Comparison of ENCODE assay signal across 8 cellular contexts in the genomic region with DNA sequence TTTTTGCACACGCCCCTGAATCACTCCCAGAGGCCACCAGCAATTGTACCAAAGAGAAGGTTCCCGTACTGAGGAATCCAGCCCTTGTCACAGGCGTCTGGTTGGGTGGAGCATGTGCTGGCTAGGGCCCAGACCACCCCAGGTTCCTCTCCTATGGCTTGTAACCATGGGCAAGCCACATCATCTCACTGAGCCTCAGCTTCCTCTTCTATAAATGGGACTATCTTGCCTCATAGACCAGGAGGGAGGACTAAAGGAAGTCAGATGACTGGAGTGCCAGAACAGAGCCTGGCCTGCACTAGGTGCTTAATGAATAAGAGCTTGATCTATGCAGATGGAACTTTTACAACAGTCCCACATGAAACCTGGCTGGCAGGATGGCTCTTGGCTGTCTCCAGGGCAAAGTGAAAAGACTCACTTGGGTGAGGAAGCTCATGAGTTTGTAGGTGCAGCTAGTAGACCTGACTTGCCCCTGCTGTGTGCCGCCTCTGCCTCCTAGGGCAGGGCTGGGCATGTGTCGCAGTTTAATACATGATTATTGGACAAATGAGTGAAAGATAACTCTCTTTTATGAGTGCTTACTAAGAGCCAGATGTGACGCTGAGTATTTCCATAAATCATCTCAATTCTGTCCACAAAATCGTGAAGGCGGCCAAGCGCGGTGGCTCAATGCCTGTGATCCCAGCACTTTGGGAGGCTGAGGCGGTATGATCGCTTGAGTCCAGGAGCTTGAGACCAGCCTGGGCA. TPM values are rescaled to one million over a fixed set of nuclear protein-coding genes. Genes with fewer than 3 reads are reported as not detected.
DNase-seq lines count a peak whose midpoint lies in the region; ATAC-seq, FAIRE-seq and TF ChIP-seq lines count a peak whose summit lies in the region.

No MANE protein-coding gene starts in this region.

- H3K4me1 ChIP-seq in gastroesophageal sphincter, result peaks cover 0 to 57% (median 29%) of the 10 kb centered on the region in 3 donors

- H3K9me3 ChIP-seq in gastroesophageal sphincter, result no peaks in the 10 kb centered on the region

- H3K4me1 Mint-ChIP-seq in activated CD8-positive, alpha-beta memory T cell treated with anti-CD3 and anti-CD28 coated beads, Interleukin-2, amount 10 ng/mL, durations not matched to agents 7 days and 5 days, result peaks cover 24% of the 10 kb centered on the region

- H3K9me3 Mint-ChIP-seq in activated CD8-positive, alpha-beta memory T cell treated with anti-CD3 and anti-CD28 coated beads, Interleukin-2, amount 10 ng/mL, durations not matched to agents 7 days and 5 days (ENCODE audit: low read depth), result no peaks in the 10 kb centered on the region

- CTCF ChIA-PET in RWPE1 (lab: Yijun Ruan, JAX), result interaction anchor here (0.5 to 1.1 kb wide), 4 partner anchors 17 to 1152 kb away, joined by 3 to 6 read pairs (median 4); no protein-coding TSS in a partner anchor
- CTCF ChIA-PET in activated CD8-positive, alpha-beta memory T cell treated with anti-CD3 and anti-CD28 coated beads, Interleukin-2, amount 10 ng/mL, durations not matched to agents 7 days and 5 days (lab: Charles Lee), result interaction anchor here (1.4 kb wide), 1 partner anchor 39 kb away, joined by 3 read pairs; no protein-coding TSS in a partner anchor

- H3K4me3 Mint-ChIP-seq in activated CD8-positive, alpha-beta memory T cell treated with anti-CD3 and anti-CD28 coated beads, Interleukin-2, amount 10 ng/mL, durations not matched to agents 7 days and 5 days, result no peak overlapping the region

- no peak for TF ChIP-seq POLR2A in gastroesophageal sphincter (IDR thresholded peaks at IDR 0.05)
- TF ChIP-seq POLR2A in GM12892 (IDR thresholded peaks at IDR 0.05; ENCODE audit: low read depth, low read length), result no peak

- H3K27me3 ChIP-seq in gastroesophageal sphincter, result no peaks in the 10 kb centered on the region

- H3K27ac Mint-ChIP-seq in activated CD8-positive, alpha-beta memory T cell treated with anti-CD3 and anti-CD28 coated beads, Interleukin-2, amount 10 ng/mL, durations not matched to agents 7 days and 5 days, result no peak overlapping the region

- TF ChIP-seq EP300 in gastroesophageal sphincter (IDR thresholded peaks at IDR 0.05), result no peak

- 51 to 90% methylated on average over 4 to 7 of the region's 12 CpGs for WGBS in gastroesophageal sphincter (ENCODE audit: low coverage in 1 of 2), 2 donors

- H3K36me3 Mint-ChIP-seq in activated CD8-positive, alpha-beta memory T cell treated with anti-CD3 and anti-CD28 coated beads, Interleukin-2, amount 10 ng/mL, durations not matched to agents 7 days and 5 days, result peaks cover 24% of the 10 kb centered on the region

- H3K27ac ChIP-seq in RWPE1, result peak overlapping the region; percentile 72
- H3K27ac ChIP-seq in gastroesophageal sphincter, result peak overlapping the region in 3 of 4 donors; percentile 61 to 74 (median 62)

- no peak overlapping the region for H3K4me3 ChIP-seq in gastroesophageal sphincter

- peak; percentile 59 for DNase-seq in EH (ENCODE audit: low read depth)
- DNase-seq in RWPE1 (ENCODE audit: low spot score), result no peak
- peak; percentile 90 for DNase-seq in pons (ENCODE audit: low spot score)
- DNase-seq in GM12892 (ENCODE audit: insufficient read length), result no peak
- no peak for DNase-seq in NCI-H748 (lab: John Stamatoyannopoulos, UW; ENCODE audit: unreplicated experiment)
- no peak for DNase-seq in activated CD8-positive, alpha-beta memory T cell treated with anti-CD3 and anti-CD28 coated beads, Interleukin-2, amount 10 ng/mL, durations not matched to agents 7 days and 5 days

- POLR2A ChIA-PET in RWPE1 (lab: Yijun Ruan, JAX; ENCODE audit: low non-redundant PET), result no interaction called here

- TF ChIP-seq CTCF in RWPE1 (conservative IDR thresholded peaks at IDR 0.05; ENCODE audit: low read depth), result no peak
- no peak for TF ChIP-seq CTCF in gastroesophageal sphincter (IDR thresholded peaks at IDR 0.05)

- H3K27me3 Mint-ChIP-seq in activated CD8-positive, alpha-beta memory T cell treated with anti-CD3 and anti-CD28 coated beads, Interleukin-2, amount 10 ng/mL, durations not matched to agents 7 days and 5 days, result no peaks in the 10 kb centered on the region

- FAIRE-seq in GM12892 (lab: Jason Lieb, UNC), result no peak

- H3K36me3 ChIP-seq in gastroesophageal sphincter, result peaks cover 0 to 74% of the 10 kb centered on the region in 2 donors

- peak; percentile 62 for ATAC-seq in gastroesophageal sphincter
- ATAC-seq in GM18870 (IDR thresholded peaks at IDR 0.05; ENCODE audit: unreplicated experiment), result no peak
- no peak for ATAC-seq in activated CD8-positive, alpha-beta memory T cell treated with anti-CD3 and anti-CD28 coated beads, Interleukin-2, amount 10 ng/mL, durations not matched to agents 7 days and 5 days

RNA-seq across cellular contexts. Expression of a gene that starts 29.3 kb away (rescaled TPM):
- total RNA-seq in gastroesophageal sphincter, result 100 to 1,000 TPM in 1 of 4 donors, 10 to 100 TPM in 3; 65.5 to 101 (median 76.6) TPM
- 424 TPM for polyA plus RNA-seq in GM12892 (2012; ENCODE audit: missing spikeins)
- 10 to 100 TPM; 33.9 to 48.1 TPM for total RNA-seq in activated CD8-positive, alpha-beta memory T cell treated with anti-CD3 and anti-CD28 coated beads, Interleukin-2, amount 10 ng/mL, durations not matched to agents 7 days and 5 days

RNA-seq across cellular contexts. Expression of a gene that starts 42.8 kb away (rescaled TPM):
- total RNA-seq in gastroesophageal sphincter, result 100 to 1,000 TPM; 347 to 449 (median 406) TPM
- 421 TPM for polyA plus RNA-seq in GM12892 (2012; ENCODE audit: missing spikeins)
- 100 to 1,000 TPM; 235 to 275 TPM for total RNA-seq in activated CD8-positive, alpha-beta memory T cell treated with anti-CD3 and anti-CD28 coated beads, Interleukin-2, amount 10 ng/mL, durations not matched to agents 7 days and 5 days

Comparison
In these comparisons a context has a peak if more than half of its experiments do, and no peak if none do; other contexts are left out.
1. DNase-seq: peak in EH (single experiment) and pons (single experiment); none in RWPE1 (single experiment), GM12892 (single experiment), NCI-H748 (single experiment) and activated CD8-positive, alpha-beta memory T cell treated with anti-CD3 and anti-CD28 coated beads, Interleukin-2, amount 10 ng/mL, durations not matched to agents 7 days and 5 days (single experiment).